In the genomic region with DNA sequence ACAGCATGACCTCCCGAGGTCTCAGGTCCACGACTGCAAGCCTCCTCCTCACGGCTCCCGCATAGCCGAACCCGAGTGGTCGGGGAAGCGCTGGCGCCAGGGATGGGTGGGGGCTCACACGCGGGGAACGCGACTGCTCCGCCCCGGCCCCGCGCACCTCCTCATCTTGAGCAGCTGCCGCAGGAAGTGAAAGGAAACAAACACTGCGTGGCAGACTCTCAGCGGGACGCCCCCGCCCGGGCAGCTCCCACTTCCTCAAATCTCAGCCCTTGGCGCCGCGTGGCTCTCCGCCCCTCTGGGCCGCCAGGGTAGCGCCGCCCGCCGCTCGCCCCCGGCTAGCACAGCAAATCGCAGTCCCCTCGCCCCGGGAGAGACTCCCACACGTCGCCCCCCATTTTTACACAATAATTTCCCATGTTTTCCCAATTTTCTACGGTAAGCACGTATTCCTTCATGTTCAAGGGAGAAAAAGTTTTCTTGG, we compare ENCODE assay signal across 8 cellular contexts. TPM values are rescaled to one million over a fixed set of nuclear protein-coding genes. Genes with fewer than 3 reads are reported as not detected.
DNase-seq lines count a peak whose midpoint lies in the region; ATAC-seq and TF ChIP-seq lines count a peak whose summit lies in the region.

A gene with protein sequence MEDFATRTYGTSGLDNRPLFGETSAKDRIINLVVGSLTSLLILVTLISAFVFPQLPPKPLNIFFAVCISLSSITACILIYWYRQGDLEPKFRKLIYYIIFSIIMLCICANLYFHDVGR (minus strand): TSS at position 188 of the 481 bp plus-strand sequence. CDS start 229 bp downstream, outside the sequence.

- peaks cover 55% of the 10 kb centered on the region for H3K79me2 ChIP-seq in Karpas-422 (ENCODE audit: low read length)

- H2AFZ ChIP-seq in Karpas-422 (ENCODE audit: low read length), result peak within 1 kb of the TSS; percentile 57

- peak in 1 of 2 donors; percentile 36 for TF ChIP-seq CTCF in right atrium auricular region (IDR thresholded peaks at IDR 0.05)

- DNase-seq in GM04504 (ENCODE audit: low read depth) (peak; percentile 40), Karpas-422 (peak; percentile 96), amniotic stem cell (lab: John Stamatoyannopoulos, UW) (peak; percentile 20), right atrium auricular region (ENCODE audit: low spot score) (peak; percentile 76), renal cortical epithelial cell (ENCODE audit: low read depth) (peak; percentile 40), middle frontal gyrus (ENCODE audit: extremely low spot score, low spot score) (no peak)

- peak within 1 kb of the TSS; percentile 92 for H3K4me2 ChIP-seq in Karpas-422 (ENCODE audit: low read depth, low read length, poor library complexity, severe bottlenecking)

- H3K27me3 Mint-ChIP-seq in T-helper 1 cell treated with Interleukin-12 subunit alpha and Interleukin-12 subunit beta and Interleukin-4 antibody, amounts not matched to agents 30 μg/mL and 1 μg/mL, for 36 hours (ENCODE audit: low read depth), result no peaks in the 10 kb centered on the region

- H3K36me3 ChIP-seq in Karpas-422 (ENCODE audit: insufficient read depth, low read length) (peaks cover 8% of the 10 kb centered on the region; the same call in 1 of the 2 replicates), right atrium auricular region (no peaks in the 10 kb centered on the region)

- H3K9me2 ChIP-seq in Karpas-422 (replicated peaks; ENCODE audit: insufficient read depth, low read length), result no peaks in the 10 kb centered on the region

- H3K4me3 ChIP-seq in Karpas-422 (ENCODE audit: low read length), result peak within 1 kb of the TSS; percentile 83
- H3K4me3 ChIP-seq in right atrium auricular region, result peak within 1 kb of the TSS; percentile 68 to 75

- H3K9me3 Mint-ChIP-seq in T-helper 1 cell treated with Interleukin-12 subunit alpha and Interleukin-12 subunit beta and Interleukin-4 antibody, amounts not matched to agents 30 μg/mL and 1 μg/mL, for 36 hours, result no peaks in the 10 kb centered on the region

- H3K4me3 Mint-ChIP-seq in T-helper 1 cell treated with Interleukin-12 subunit alpha and Interleukin-12 subunit beta and Interleukin-4 antibody, amounts not matched to agents 30 μg/mL and 1 μg/mL, for 36 hours, result peak within 1 kb of the TSS; percentile 99

- H3K36me3 Mint-ChIP-seq in T-helper 1 cell treated with Interleukin-12 subunit alpha and Interleukin-12 subunit beta and Interleukin-4 antibody, amounts not matched to agents 30 μg/mL and 1 μg/mL, for 36 hours (ENCODE audit: low read depth), result peaks cover 7% of the 10 kb centered on the region

- H3K27ac ChIP-seq in Karpas-422 (ENCODE audit: low read length), result peak within 1 kb of the TSS; percentile 95
- peak within 1 kb of the TSS; percentile 80 to 82 for H3K27ac ChIP-seq in right atrium auricular region

- H3K9ac ChIP-seq in Karpas-422 (ENCODE audit: low read length), result peak within 1 kb of the TSS; percentile 85

- peaks cover 11% of the 10 kb centered on the region; the same call in 1 of the 2 replicates for H4K20me1 ChIP-seq in Karpas-422 (ENCODE audit: insufficient read depth, low read depth, low read length)

- H3K9me3 ChIP-seq in Karpas-422 (ENCODE audit: low read length) (no peaks in the 10 kb centered on the region), right atrium auricular region (no peaks in the 10 kb centered on the region)

- H3K4me1 Mint-ChIP-seq in T-helper 1 cell treated with Interleukin-12 subunit alpha and Interleukin-12 subunit beta and Interleukin-4 antibody, amounts not matched to agents 30 μg/mL and 1 μg/mL, for 36 hours (ENCODE audit: low read depth), result peaks cover 39% of the 10 kb centered on the region

- H3K27me3 ChIP-seq in Karpas-422 (ENCODE audit: low read length) (no peaks in the 10 kb centered on the region), right atrium auricular region (no peaks in the 10 kb centered on the region)

- peak; percentile 46 for ATAC-seq in GM21825 (IDR thresholded peaks at IDR 0.05; ENCODE audit: unreplicated experiment)

- peak within 1 kb of the TSS; percentile 99 for H3K27ac Mint-ChIP-seq in T-helper 1 cell treated with Interleukin-12 subunit alpha and Interleukin-12 subunit beta and Interleukin-4 antibody, amounts not matched to agents 30 μg/mL and 1 μg/mL, for 36 hours

- H3K4me1 ChIP-seq in Karpas-422 (ENCODE audit: low read length) (peaks cover 50% of the 10 kb centered on the region), right atrium auricular region (peaks cover 0 to 27% of the 10 kb centered on the region in 2 donors)

RNA-seq across cellular contexts. Expression of the gene that starts here (rescaled TPM):
- total RNA-seq in Karpas-422 (2014; rRNA removed; shearing (Covaris generic); ENCODE audit: low replicate concordance), result 76.0 and 158 TPM in 2 replicates
- total RNA-seq in right atrium auricular region (10 to 100 TPM in 1 of 2 donors, 1 to 10 TPM in 1; 5.6 to 17.9 TPM), renal cortical epithelial cell (54.5 and 60.6 TPM in 2 replicates)
